28 cellular contexts compared by ENCODE assay signal in the genomic region with DNA sequence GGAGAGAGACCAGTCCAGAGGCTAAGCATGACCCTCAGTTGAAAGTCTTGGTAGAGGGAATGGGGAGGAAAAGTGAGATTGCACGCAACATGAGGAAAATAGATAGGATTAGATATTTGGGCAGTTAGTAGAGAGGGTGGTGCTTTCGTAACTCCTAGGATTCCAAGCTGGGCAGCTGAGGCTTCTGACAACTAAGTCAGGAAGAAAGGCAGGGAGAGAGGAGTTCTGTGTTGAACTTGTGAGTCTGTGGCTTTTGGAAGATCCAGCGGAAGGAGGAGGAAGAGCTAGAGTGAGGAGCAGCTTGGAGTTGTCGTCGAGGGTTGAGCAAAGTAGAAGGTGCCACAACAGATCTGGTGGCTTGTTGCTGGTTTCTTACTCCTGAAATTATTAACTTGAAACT. TPM values are rescaled to one million over a fixed set of nuclear protein-coding genes. Genes with fewer than 3 reads are reported as not detected.
DNase-seq lines count a peak whose midpoint lies in the region; ATAC-seq, FAIRE-seq and TF ChIP-seq lines count a peak whose summit lies in the region.
"Had no signal": no experiment of that assay in that cellular context is flagged by ENCODE, and none has a peak within 500 bp of the region (broad histone marks: within the 10 kb centered on the region; RNA-seq: fewer than 3 reads in every experiment).

No MANE protein-coding gene starts in this region.

- no peak overlapping the region for H2AFZ ChIP-seq in K562 (ENCODE audit: low read depth, low read length)
- H2AFZ ChIP-seq: neural progenitor cell had no signal

- peaks cover 25 to 48% of the 10 kb centered on the region in 2 experiments for H3K4me1 ChIP-seq in K562 (replicated peaks in 1 of 2; ENCODE audit: control insufficient read depth in 2 of 2, insufficient read depth in 2 of 2, low read length in 2 of 2)
- H3K4me1 ChIP-seq: prostate gland had no signal

- H3K27ac Mint-ChIP-seq in stimulated activated naive B cell treated with anti-CD40 and anti-IgM and Interleukin-4, amounts not matched to agents 10 μg/mL and 1 μg/mL and 100 μg/mL, for 72 hours, result peak overlapping the region; percentile 38
- H3K27ac Mint-ChIP-seq: activated B cell treated with CpG ODN at 0.5 μM for 24 hours; activated CD8-positive, alpha-beta T cell treated with anti-CD3 and anti-CD28 coated beads, Interleukin-2, amount 10 ng/mL, durations not matched to agents 7 days and 5 days; activated naive CD4-positive, alpha-beta T cell treated with anti-CD3 and anti-CD28 coated beads, Interleukin-2, amount 10 ng/mL, durations not matched to agents 7 days and 5 days; neural progenitor cell had no signal

- WGBS in K562 (ENCODE audit: insufficient coverage, low coverage, missing lambda C conversion rate), result 57% methylated on average over 5 of the region's 5 CpGs

- POLR2A ChIA-PET in K562 (lab: Yijun Ruan, JAX), result interaction anchor here (1.1 to 4.0 kb wide), 8 partner anchors 9 to 165 kb away, joined by 3 to 44 read pairs (median 12); a partner anchor contains a TSS

- H3K79me2 ChIP-seq in K562 (ENCODE audit: control insufficient read depth, insufficient read depth, low read length), result peaks cover 98% of the 10 kb centered on the region

- H3K36me3 ChIP-seq in K562 (ENCODE audit: control insufficient read depth, insufficient read depth, low read length), result no peaks in the 10 kb centered on the region
- H3K36me3 ChIP-seq: neural progenitor cell, prostate gland had no signal

- no peaks in the 10 kb centered on the region for H3K9me3 Mint-ChIP-seq in stimulated activated naive B cell treated with anti-CD40 and anti-IgM and Interleukin-4, amounts not matched to agents 10 μg/mL and 1 μg/mL and 100 μg/mL, for 72 hours
- H3K9me3 Mint-ChIP-seq: activated B cell treated with CpG ODN at 0.5 μM for 24 hours; activated naive CD4-positive, alpha-beta T cell treated with anti-CD3 and anti-CD28 coated beads, Interleukin-2, amount 10 ng/mL, durations not matched to agents 7 days and 5 days had no signal

- peak; percentile 16 to 57 for ATAC-seq in left cardiac atrium
- ATAC-seq in left ventricle myocardium superior, result no peak
- peak; percentile 15 for ATAC-seq in K562
- no peak for ATAC-seq in stimulated activated naive B cell treated with anti-CD40 and anti-IgM and Interleukin-4, amounts not matched to agents 10 μg/mL and 1 μg/mL and 100 μg/mL, for 72 hours (replicated peaks)
- no peak for ATAC-seq in GM21825 (IDR thresholded peaks at IDR 0.05; ENCODE audit: unreplicated experiment)
- ATAC-seq: activated CD8-positive, alpha-beta T cell treated with anti-CD3 and anti-CD28 coated beads, Interleukin-2, amount 10 ng/mL, durations not matched to agents 7 days and 5 days; esophagus mucosa; HCT116; left colon had no signal

- CTCF ChIA-PET in K562 (lab: Yijun Ruan, JAX; ENCODE audit: low intra/inter-chr PET ratio), result no interaction called here

- H3K27me3 Mint-ChIP-seq in stimulated activated naive B cell treated with anti-CD40 and anti-IgM and Interleukin-4, amounts not matched to agents 10 μg/mL and 1 μg/mL and 100 μg/mL, for 72 hours, result no peaks in the 10 kb centered on the region
- H3K27me3 Mint-ChIP-seq: activated B cell treated with CpG ODN at 0.5 μM for 24 hours; activated naive CD4-positive, alpha-beta T cell treated with anti-CD3 and anti-CD28 coated beads, Interleukin-2, amount 10 ng/mL, durations not matched to agents 7 days and 5 days had no signal

- H3K4me3 Mint-ChIP-seq in stimulated activated naive B cell treated with anti-CD40 and anti-IgM and Interleukin-4, amounts not matched to agents 10 μg/mL and 1 μg/mL and 100 μg/mL, for 72 hours, result no peak overlapping the region
- H3K4me3 Mint-ChIP-seq: activated B cell treated with CpG ODN at 0.5 μM for 24 hours; activated CD8-positive, alpha-beta T cell treated with anti-CD3 and anti-CD28 coated beads, Interleukin-2, amount 10 ng/mL, durations not matched to agents 7 days and 5 days; activated naive CD4-positive, alpha-beta T cell treated with anti-CD3 and anti-CD28 coated beads, Interleukin-2, amount 10 ng/mL, durations not matched to agents 7 days and 5 days; neural progenitor cell had no signal

- peak overlapping the region in 1 of 2 experiments; percentile 47; a peak in 1 of 4 replicates for H3K9ac ChIP-seq in K562 (ENCODE audit: insufficient read depth in 1 of 2, low read depth in 2 of 2, low read length in 2 of 2)
- H3K9ac ChIP-seq: neural progenitor cell had no signal

- no peak overlapping the region for H3K4me2 ChIP-seq in K562 (ENCODE audit: insufficient read depth, low read length)
- H3K4me2 ChIP-seq: neural progenitor cell had no signal

- TF ChIP-seq RAD21 in K562 (CRISPR knock-in tag; conservative IDR thresholded peaks at IDR 0.05 in 1 of 2, IDR thresholded peaks at IDR 0.05 in 1 of 2), result no peak

- H3K27ac ChIP-seq in K562 (ENCODE audit: extremely low read depth, low read depth, low read length), result no peak overlapping the region
- H3K27ac ChIP-seq: neural progenitor cell, prostate gland had no signal

- peaks cover 54 to 78% of the 10 kb centered on the region in 2 donors for H3K4me1 Mint-ChIP-seq in stimulated activated naive B cell treated with anti-CD40 and anti-IgM and Interleukin-4, amounts not matched to agents 10 μg/mL and 1 μg/mL and 100 μg/mL, for 72 hours

- TF ChIP-seq EP300 in K562 (IDR thresholded peaks at IDR 0.05; ENCODE audit: low read length), result no peak

- peaks cover 27% of the 10 kb centered on the region for H3K9me1 ChIP-seq in K562 (ENCODE audit: control insufficient read depth, insufficient read depth, low read length)

- no peaks in the 10 kb centered on the region for H3K27me3 ChIP-seq in K562 (ENCODE audit: control insufficient read depth in 2 of 2, insufficient read depth in 2 of 2, low read length in 2 of 2)
- H3K27me3 ChIP-seq: neural progenitor cell had no signal

- no peak overlapping the region for H3K4me3 ChIP-seq in K562
- no peak overlapping the region for H3K4me3 ChIP-seq in fibroblast of the aortic adventitia (ENCODE audit: low read depth, low read length)
- H3K4me3 ChIP-seq: neural progenitor cell, prostate gland had no signal

- in situ Hi-C loops in K562 (cut with MboI), result no loop called here

- no TSS peak for BruUV-seq in K562 (replicated peaks; lab: Mats Ljungman, UMichigan)

- intact Hi-C loops in left cardiac atrium (cut with DNase I) (no loop called here), left ventricle myocardium superior (cut with micrococcal nuclease) (no loop called here), K562 (cut with micrococcal nuclease) (no loop called here)

- TF ChIP-seq CTCF in K562 (IDR thresholded peaks at IDR 0.05 in 2 of 3, conservative IDR thresholded peaks at IDR 0.05 in 1 of 3; ENCODE audit: insufficient read depth in 2 of 3, low read depth in 1 of 3, low read length in 3 of 3) (no peak), fibroblast of the aortic adventitia (IDR thresholded peaks at IDR 0.05; ENCODE audit: insufficient read depth, low read length) (no peak)

- peaks cover 16 to 32% of the 10 kb centered on the region in 2 donors for H3K36me3 Mint-ChIP-seq in stimulated activated naive B cell treated with anti-CD40 and anti-IgM and Interleukin-4, amounts not matched to agents 10 μg/mL and 1 μg/mL and 100 μg/mL, for 72 hours

- no peak for FAIRE-seq in K562 (lab: Jason Lieb, UNC)
- FAIRE-seq: astrocyte, urothelium cell line had no signal

- H3K9me3 ChIP-seq in K562 (replicated peaks; ENCODE audit: control insufficient read depth, insufficient read depth, low read depth, low read length), result no peaks in the 10 kb centered on the region
- H3K9me3 ChIP-seq: prostate gland had no signal

- DNase-seq in left cardiac atrium (no peak), left ventricle myocardium superior (no peak), K562 (ENCODE audit: extremely low read depth in 1 of 4, low spot score in 3 of 4) (no peak), fibroblast of the aortic adventitia (ENCODE audit: low read depth) (peak; percentile 34), activated gamma-delta T cell (lab: John Stamatoyannopoulos, UW) (no peak)
- DNase-seq in stimulated activated naive B cell treated with anti-CD40 and anti-IgM and Interleukin-4, amounts not matched to agents 10 μg/mL and 1 μg/mL and 100 μg/mL, for 72 hours, result no peak
- no peak for DNase-seq in activated CD4-positive, alpha-beta T cell treated with anti-CD3 and anti-CD28 coated beads, Interleukin-2, amount 50 U/mL, for 1 hour
- DNase-seq: activated B cell treated with CpG ODN at 0.5 μM for 24 hours; activated CD8-positive, alpha-beta T cell treated with anti-CD3 and anti-CD28 coated beads, Interleukin-2, amount 10 ng/mL, durations not matched to agents 7 days and 5 days; activated naive CD4-positive, alpha-beta T cell treated with anti-CD3 and anti-CD28 coated beads, Interleukin-2, amount 10 ng/mL, durations not matched to agents 7 days and 5 days; activated T-cell treated with anti-CD3 and anti-CD28 coated beads, Interleukin-2, amount 50 U/mL, for 1 hour; C1 segment of cervical spinal cord; effector CD8-positive, alpha-beta T cell; head of caudate nucleus; left colon; NCI-H1092 treated with DMSO at 0.1 percent for 48 hours; NCI-H2029; NCI-H2227 treated with DMSO at 0.1 percent for 48 hours; NCI-H748 treated with DMSO at 0.1 percent for 48 hours; substantia nigra; T-helper 9 cell had no signal

- peaks cover 80% of the 10 kb centered on the region for H4K20me1 ChIP-seq in K562 (replicated peaks; ENCODE audit: control insufficient read depth, insufficient read depth, low read length)

- TF ChIP-seq POLR2A in K562 (conservative IDR thresholded peaks at IDR 0.05), result no peak

RNA-seq across cellular contexts. Expression of a gene that starts 21.8 kb away (rescaled TPM):
- total RNA-seq in left cardiac atrium, result 10 to 100 TPM; 40.8 to 52.2 TPM
- total RNA-seq in left ventricle myocardium superior, result 48.7 TPM
- 34.6 and 70.5 TPM in 2 replicates for total RNA-seq in K562 (2011; cell fraction: chromatin; rRNA removed; ENCODE audit: low replicate concordance)
- total RNA-seq in K562 (2011; cell fraction: nucleolus; rRNA removed), result 20.7 and 25.1 TPM in 2 replicates
- 27.6 and 29.7 TPM in 2 replicates for total RNA-seq in K562 (2011; cell fraction: nucleoplasm; rRNA removed)
- 63.3 and 64.6 TPM in 2 replicates for total RNA-seq in K562 (2014; rRNA removed)
- total RNA-seq in K562 (2014; rRNA removed; fragmentation: Illumina TruSeq; extraction: Trizol), result 96.5 and 101 TPM in 2 replicates
- 91.6 and 98.5 TPM in 2 replicates for total RNA-seq in K562 (2015; rRNA removed; fragmentation: Illumina TruSeq; extraction: Trizol)
- total RNA-seq in K562 (2021), result 86.0 and 86.4 TPM in 2 replicates
- polyA plus RNA-seq in K562 (2011; rRNA removed), result 80.3 and 105 TPM in 2 replicates
- 45.7 and 59.7 TPM in 2 replicates for polyA plus RNA-seq in K562 (2011; cell fraction: cytosol; rRNA removed)
- polyA plus RNA-seq in K562 (2011; cell fraction: nucleus; rRNA removed), result 37.0 and 48.3 TPM in 2 replicates
- polyA plus RNA-seq in K562 (2012), result 57.3 and 84.1 TPM in 2 replicates
- 95.6 and 107 TPM in 2 replicates for polyA plus RNA-seq in K562 (2014; fragmentation: Illumina TruSeq; extraction: Trizol)
- 10 to 100 TPM; 31.5 to 43.8 TPM for polyA plus RNA-seq in K562 (2014; fragmentation: Nextera tagmentation; extraction: Ambion mirVana)
- 94.5 and 104 TPM in 2 replicates for polyA plus RNA-seq in K562 (2014; rRNA removed)
- polyA minus RNA-seq in K562 (2011; rRNA and poly(A)+ RNA removed), result 118 and 120 TPM in 2 replicates
- 44.5 and 53.4 TPM in 2 replicates for polyA minus RNA-seq in K562 (2011; cell fraction: cytosol; rRNA and poly(A)+ RNA removed)
- polyA minus RNA-seq in K562 (2011; cell fraction: nucleus; rRNA and poly(A)+ RNA removed), result 29.8 and 54.5 TPM in 2 replicates
- 19.8 and 49.0 TPM in 2 replicates for total RNA-seq in fibroblast of the aortic adventitia (ENCODE audit: low replicate concordance)

Comparison
In these comparisons a context has a peak if more than half of its experiments do, and no peak if none do; other contexts are left out.
1. ATAC-seq: peak in left cardiac atrium (2 of 2) and K562 (single experiment); none in left ventricle myocardium superior (single experiment), stimulated activated naive B cell treated with anti-CD40 and anti-IgM and Interleukin-4, amounts not matched to agents 10 μg/mL and 1 μg/mL and 100 μg/mL, for 72 hours (0 of 2) and GM21825 (single experiment).